ENCODE assay signal across 11 cellular contexts in the genomic region with DNA sequence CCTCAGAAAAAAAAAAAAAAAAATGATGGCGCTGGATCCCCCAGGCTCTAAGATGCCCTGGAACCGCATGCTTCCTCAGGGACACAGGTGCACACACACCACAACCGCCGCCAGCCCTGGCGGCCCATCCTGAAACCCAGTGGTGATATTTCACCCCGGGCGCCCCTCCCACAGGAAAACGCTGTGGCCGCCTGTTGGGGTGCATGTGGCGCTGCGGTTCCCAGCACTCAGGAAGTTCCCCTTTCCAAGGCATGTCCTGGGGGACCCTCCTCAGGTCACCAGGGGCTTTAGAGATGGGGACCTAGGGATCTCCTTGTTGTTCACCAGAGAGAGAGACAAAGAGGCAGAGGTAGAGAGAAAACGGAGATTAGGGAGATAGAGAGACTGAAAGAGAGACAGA. TPM values are rescaled to one million over a fixed set of nuclear protein-coding genes. Genes with fewer than 3 reads are reported as not detected.
A peak's percentile ranks its signal among the peaks of the same experiment; 100 is the strongest.
DNase-seq lines count a peak whose midpoint lies in the region; ATAC-seq, FAIRE-seq and TF ChIP-seq lines count a peak whose summit lies in the region.
"Had no signal": no experiment of that assay in that cellular context is flagged by ENCODE, and none has a peak within 500 bp of the region (broad histone marks: within the 10 kb centered on the region; RNA-seq: fewer than 3 reads in every experiment).

No MANE protein-coding gene starts in this region.

- peak; percentile 34 for ATAC-seq in left ventricle myocardium superior
- ATAC-seq in stimulated activated naive CD8-positive, alpha-beta T cell treated with anti-CD3 and anti-CD28 coated beads, Interleukin-15, Interleukin-2, amounts not matched to agents 100 U/mL and 50 U/mL, for 24 hours: no peak

- no peak for FAIRE-seq in GM12892 (lab: Jason Lieb, UNC)

- H3K36me3 ChIP-seq in SK-N-MC (ENCODE audit: insufficient read depth, low read length): no peaks in the 10 kb centered on the region; the same call in 1 of the 2 replicates

- peak; percentile 16 to 31 for DNase-seq in activated CD4-positive, alpha-beta T cell treated with anti-CD3 and anti-CD28 coated beads, Interleukin-2, amount 50 U/mL, for 48 hours
- DNase-seq in activated CD4-positive, alpha-beta T cell treated with anti-CD3 and anti-CD28 coated beads for 4 hours: no peak
- DNase-seq in SK-N-MC (ENCODE audit: low read depth, low spot score) (no peak), left ventricle myocardium superior (peak; percentile 53), GM12892 (ENCODE audit: insufficient read length) (no peak), NCI-H1436 (lab: John Stamatoyannopoulos, UW) (no peak), NCI-H1048 (lab: John Stamatoyannopoulos, UW) (no peak)
- peak; percentile 28 for DNase-seq in stimulated activated naive CD8-positive, alpha-beta T cell treated with anti-CD3 and anti-CD28 coated beads, Interleukin-15, Interleukin-2, amounts not matched to agents 100 U/mL and 50 U/mL, for 24 hours
- DNase-seq: effector CD4-positive, alpha-beta T cell had no signal

- no peak for TF ChIP-seq POLR2A in GM12892 (IDR thresholded peaks at IDR 0.05; ENCODE audit: low read depth, low read length)

- H3K27ac ChIP-seq in SK-N-MC: no peak overlapping the region
- H3K27ac ChIP-seq: C4-2B had no signal

- peak overlapping the region; percentile 80 for H3K4me3 ChIP-seq in SK-N-MC

- no peaks in the 10 kb centered on the region for H3K9me3 ChIP-seq in SK-N-MC (ENCODE audit: low read depth, low read length)

- H3K9ac ChIP-seq in SK-N-MC (ENCODE audit: insufficient read length): no peak overlapping the region

- intact Hi-C loops in left ventricle myocardium superior (cut with micrococcal nuclease): no loop called here

RNA-seq across cellular contexts. Expression of a gene that starts 2.5 kb away (rescaled TPM):
- total RNA-seq in left ventricle myocardium superior: 0.72 TPM
- 2.8 TPM for polyA plus RNA-seq in GM12892 (2012; ENCODE audit: missing spikeins)

RNA-seq across cellular contexts. Expression of a gene that starts 59.1 kb away (rescaled TPM):
- total RNA-seq in left ventricle myocardium superior: not detected
- polyA plus RNA-seq in GM12892 (2012; ENCODE audit: missing spikeins): not detected
- total RNA-seq: right cardiac atrium had no signal

RNA-seq across cellular contexts. Expression of a gene that starts 59.1 kb away (rescaled TPM):
- not detected for total RNA-seq in left ventricle myocardium superior
- polyA plus RNA-seq in GM12892 (2012; ENCODE audit: missing spikeins): 0.04 TPM
- total RNA-seq: right cardiac atrium had no signal

Comparison
In these comparisons a context has a peak if more than half of its experiments do, and no peak if none do; other contexts are left out.
1. DNase-seq: peak in activated CD4-positive, alpha-beta T cell treated with anti-CD3 and anti-CD28 coated beads, Interleukin-2, amount 50 U/mL, for 48 hours (2 of 2), left ventricle myocardium superior (single experiment) and stimulated activated naive CD8-positive, alpha-beta T cell treated with anti-CD3 and anti-CD28 coated beads, Interleukin-15, Interleukin-2, amounts not matched to agents 100 U/mL and 50 U/mL, for 24 hours (single experiment); none in activated CD4-positive, alpha-beta T cell treated with anti-CD3 and anti-CD28 coated beads for 4 hours (0 of 2), SK-N-MC (single experiment), GM12892 (single experiment), NCI-H1436 (single experiment) and NCI-H1048 (single experiment).